ENCODE assay signal across 21 cellular contexts in the genomic region with DNA sequence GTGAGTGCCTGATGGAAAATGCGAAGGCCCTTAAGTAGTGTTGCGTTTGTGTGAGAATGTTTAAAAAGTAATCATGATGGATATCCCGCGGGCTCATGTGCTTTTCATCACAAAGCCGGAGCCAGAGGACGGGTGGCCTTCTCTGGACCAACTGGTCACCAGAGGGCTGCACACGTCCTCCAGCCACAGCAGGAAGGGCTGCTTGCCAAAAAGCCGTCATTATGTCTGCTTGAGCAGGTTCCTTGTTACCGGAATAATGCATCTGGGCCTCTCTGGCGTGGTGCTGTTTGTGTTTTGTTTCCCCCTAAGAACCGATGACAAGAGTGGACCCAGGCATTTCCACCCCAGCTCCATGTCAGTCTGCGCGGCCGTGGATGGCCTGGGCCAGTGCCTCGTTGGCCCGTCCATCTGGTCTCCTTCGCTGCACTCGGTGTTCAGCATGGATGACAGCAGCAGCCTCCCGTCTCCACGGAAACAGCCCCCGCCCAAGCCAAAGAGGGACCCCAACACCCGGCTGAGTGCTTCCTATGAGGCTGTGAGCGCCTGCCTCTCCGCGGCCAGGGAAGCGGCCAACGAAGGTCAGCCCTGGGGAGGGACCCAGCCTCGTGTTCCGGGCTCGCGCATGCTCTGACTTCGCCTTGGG.
DNase-seq lines count a peak whose midpoint lies in the region; ATAC-seq and TF ChIP-seq lines count a peak whose summit lies in the region.
"Had no signal": no experiment of that assay in that cellular context is flagged by ENCODE, and none has a peak within 500 bp of the region (broad histone marks: within the 10 kb centered on the region; RNA-seq: fewer than 3 reads in every experiment).

No MANE protein-coding gene starts in this region.

- no peak overlapping the region for H2BK120ac ChIP-seq in neuronal stem cell (ENCODE audit: low read depth, low read length)

- H3K27ac ChIP-seq in neuronal stem cell (replicated peaks; ENCODE audit: low read length) (peak overlapping the region; percentile 9), suprapubic skin (no peak overlapping the region)
- H3K27ac ChIP-seq: A549, SJSA1 had no signal

- TF ChIP-seq EP300 in suprapubic skin (IDR thresholded peaks at IDR 0.05): no peak

- peak overlapping the region; percentile 82 for H3K18ac ChIP-seq in neuronal stem cell (ENCODE audit: low read length)

- peak; percentile 32 for DNase-seq in BE2C
- peak; percentile 3 for DNase-seq in cerebellum (ENCODE audit: low spot score)
- DNase-seq in neuronal stem cell (ENCODE audit: low spot score): peak; percentile 17
- DNase-seq in suprapubic skin (ENCODE audit: low spot score in 2 of 2): no peak
- no peak for DNase-seq in foreskin fibroblast
- DNase-seq: CD4-positive, CD25-positive, alpha-beta regulatory T cell; DMS 273 treated with DMSO at 0.1 percent for 48 hours; DMS79 treated with DMSO at 0.1 percent for 48 hours; H7; KG1; NCI-H1092 treated with DMSO at 0.1 percent for 48 hours; NCI-H1436 treated with DMSO at 0.1 percent for 48 hours; NCI-H1930; NCI-H2227 treated with DMSO at 0.1 percent for 48 hours; NCI-H510A had no signal

- H3K79me1 ChIP-seq in neuronal stem cell (ENCODE audit: low read depth, low read length): no peaks in the 10 kb centered on the region

- TF ChIP-seq CTCF in BE2C (IDR thresholded peaks at IDR 0.05; ENCODE audit: low read depth, low read length) (no peak), suprapubic skin (IDR thresholded peaks at IDR 0.05) (no peak), foreskin fibroblast (IDR thresholded peaks at IDR 0.05; ENCODE audit: low read depth, low read length) (no peak)

- H3K27me3 ChIP-seq in BE2C (no peaks in the 10 kb centered on the region; the same call in 1 of the 2 replicates), neuronal stem cell (ENCODE audit: control insufficient read depth in 3 of 3, insufficient read depth in 3 of 3, low read depth in 1 of 3, low read length in 3 of 3) (no peaks in the 10 kb centered on the region), suprapubic skin (no peaks in the 10 kb centered on the region)

- H3K9me3 ChIP-seq in BE2C: no peaks in the 10 kb centered on the region
- no peaks in the 10 kb centered on the region for H3K9me3 ChIP-seq in neuronal stem cell (replicated peaks in 1 of 2; ENCODE audit: control insufficient read depth in 2 of 2, insufficient read depth in 1 of 2, low read depth in 1 of 2, low read length in 2 of 2)
- no peaks in the 10 kb centered on the region for H3K9me3 ChIP-seq in suprapubic skin
- H3K9me3 ChIP-seq: A549, SJSA1 had no signal

- peak overlapping the region; percentile 7 for H2BK12ac ChIP-seq in neuronal stem cell (ENCODE audit: low read length)

- WGBS in neuronal stem cell (ENCODE audit: extremely low coverage in 2 of 2, insufficient read length in 2 of 2, insufficient replicate concordance in 1 of 2), 2 donors: no CpG with 5 or more reads among the region's 32 CpGs
- WGBS in suprapubic skin: 89% methylated on average over 31 of the region's 32 CpGs

- H3K9ac ChIP-seq in neuronal stem cell (ENCODE audit: low read depth, low read length, poor library complexity): no peak overlapping the region

- no peak for TF ChIP-seq POLR2A in suprapubic skin (IDR thresholded peaks at IDR 0.05)

- H4K8ac ChIP-seq in neuronal stem cell (ENCODE audit: low read depth, low read length): no peak overlapping the region

- H3K36me3 ChIP-seq in BE2C: no peaks in the 10 kb centered on the region
- no peaks in the 10 kb centered on the region for H3K36me3 ChIP-seq in neuronal stem cell (replicated peaks in 1 of 2; ENCODE audit: control insufficient read depth in 2 of 2, insufficient read depth in 2 of 2, low read length in 2 of 2)
- no peaks in the 10 kb centered on the region for H3K36me3 ChIP-seq in suprapubic skin
- H3K36me3 ChIP-seq: SJSA1 had no signal

- no peak overlapping the region for H3K14ac ChIP-seq in neuronal stem cell (ENCODE audit: low read length)

- peak overlapping the region; percentile 25 for H2AK5ac ChIP-seq in neuronal stem cell (ENCODE audit: low read depth, low read length)

- H2AFZ ChIP-seq in neuronal stem cell (ENCODE audit: low read length): no peak overlapping the region

- ATAC-seq in SK-N-SH treated with all-trans-retinoic acid at 6 μM for 48 hours: peak; percentile 26; the same call in 1 of the 3 replicates
- ATAC-seq in GM19328 (IDR thresholded peaks at IDR 0.05; ENCODE audit: unreplicated experiment): no peak
- ATAC-seq: A549, GM12878, Right ventricle myocardium inferior had no signal

- H3K4me2 ChIP-seq in neuronal stem cell (ENCODE audit: insufficient read depth, low read length, poor library complexity, severe bottlenecking): no peak overlapping the region
- H3K4me2 ChIP-seq: A549 had no signal

- H3K23ac ChIP-seq in neuronal stem cell (ENCODE audit: low read depth, low read length, poor library complexity): peak overlapping the region; percentile 3

- H4K91ac ChIP-seq in neuronal stem cell (ENCODE audit: low read depth, low read length, poor library complexity): no peak overlapping the region

- H3K4me1 ChIP-seq in BE2C (peaks cover 6% of the 10 kb centered on the region), neuronal stem cell (ENCODE audit: control insufficient read depth in 2 of 2, insufficient read depth in 1 of 2, low read depth in 1 of 2, low read length in 2 of 2) (peaks cover 11 to 12% of the 10 kb centered on the region in 2 donors), suprapubic skin (no peaks in the 10 kb centered on the region)
- H3K4me1 ChIP-seq: A549 had no signal

- H3K4me3 ChIP-seq in BE2C (ENCODE audit: low read depth, low read length) (peak overlapping the region; percentile 31), neuronal stem cell (ENCODE audit: low read length in 2 of 2) (no peak overlapping the region), suprapubic skin (no peak overlapping the region), foreskin fibroblast (ENCODE audit: low read depth in 1 of 2, low read length in 2 of 2) (no peak overlapping the region)
- H3K4me3 ChIP-seq: A549, GM12878, SJSA1 had no signal

- no peak overlapping the region for H3K4ac ChIP-seq in neuronal stem cell (ENCODE audit: low read length)

- no peak overlapping the region for H2BK5ac ChIP-seq in neuronal stem cell (ENCODE audit: low read length)

- H2BK15ac ChIP-seq in neuronal stem cell (ENCODE audit: low read length): peak overlapping the region; percentile 4

TF ChIP-seq in SK-N-SH treated with all-trans-retinoic acid at 6 μM for 48 hours, 23 proteins besides CTCF, POLR2A, EP300 and RAD21 (continues in another document):
- TF ChIP-seq ZNF8 (CRISPR knock-in tag; IDR thresholded peaks at IDR 0.05) (no peak), OSR1 (CRISPR knock-in tag; IDR thresholded peaks at IDR 0.05) (no peak), ZC3H10 (CRISPR knock-in tag; IDR thresholded peaks at IDR 0.05) (no peak), TOX (CRISPR knock-in tag; IDR thresholded peaks at IDR 0.05; ENCODE audit: borderline replicate concordance) (no peak), TCF4 (CRISPR knock-in tag; IDR thresholded peaks at IDR 0.05; ENCODE audit: borderline replicate concordance) (no peak), ESRRG (CRISPR knock-in tag; IDR thresholded peaks at IDR 0.05) (no peak)
- TF ChIP-seq, protein P1, sequence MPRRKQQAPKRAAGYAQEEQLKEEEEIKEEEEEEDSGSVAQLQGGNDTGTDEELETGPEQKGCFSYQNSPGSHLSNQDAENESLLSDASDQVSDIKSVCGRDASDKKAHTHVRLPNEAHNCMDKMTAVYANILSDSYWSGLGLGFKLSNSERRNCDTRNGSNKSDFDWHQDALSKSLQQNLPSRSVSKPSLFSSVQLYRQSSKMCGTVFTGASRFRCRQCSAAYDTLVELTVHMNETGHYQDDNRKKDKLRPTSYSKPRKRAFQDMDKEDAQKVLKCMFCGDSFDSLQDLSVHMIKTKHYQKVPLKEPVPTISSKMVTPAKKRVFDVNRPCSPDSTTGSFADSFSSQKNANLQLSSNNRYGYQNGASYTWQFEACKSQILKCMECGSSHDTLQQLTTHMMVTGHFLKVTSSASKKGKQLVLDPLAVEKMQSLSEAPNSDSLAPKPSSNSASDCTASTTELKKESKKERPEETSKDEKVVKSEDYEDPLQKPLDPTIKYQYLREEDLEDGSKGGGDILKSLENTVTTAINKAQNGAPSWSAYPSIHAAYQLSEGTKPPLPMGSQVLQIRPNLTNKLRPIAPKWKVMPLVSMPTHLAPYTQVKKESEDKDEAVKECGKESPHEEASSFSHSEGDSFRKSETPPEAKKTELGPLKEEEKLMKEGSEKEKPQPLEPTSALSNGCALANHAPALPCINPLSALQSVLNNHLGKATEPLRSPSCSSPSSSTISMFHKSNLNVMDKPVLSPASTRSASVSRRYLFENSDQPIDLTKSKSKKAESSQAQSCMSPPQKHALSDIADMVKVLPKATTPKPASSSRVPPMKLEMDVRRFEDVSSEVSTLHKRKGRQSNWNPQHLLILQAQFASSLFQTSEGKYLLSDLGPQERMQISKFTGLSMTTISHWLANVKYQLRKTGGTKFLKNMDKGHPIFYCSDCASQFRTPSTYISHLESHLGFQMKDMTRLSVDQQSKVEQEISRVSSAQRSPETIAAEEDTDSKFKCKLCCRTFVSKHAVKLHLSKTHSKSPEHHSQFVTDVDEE (CRISPR knock-in tag; IDR thresholded peaks at IDR 0.05): no peak
- TF ChIP-seq, protein P2, sequence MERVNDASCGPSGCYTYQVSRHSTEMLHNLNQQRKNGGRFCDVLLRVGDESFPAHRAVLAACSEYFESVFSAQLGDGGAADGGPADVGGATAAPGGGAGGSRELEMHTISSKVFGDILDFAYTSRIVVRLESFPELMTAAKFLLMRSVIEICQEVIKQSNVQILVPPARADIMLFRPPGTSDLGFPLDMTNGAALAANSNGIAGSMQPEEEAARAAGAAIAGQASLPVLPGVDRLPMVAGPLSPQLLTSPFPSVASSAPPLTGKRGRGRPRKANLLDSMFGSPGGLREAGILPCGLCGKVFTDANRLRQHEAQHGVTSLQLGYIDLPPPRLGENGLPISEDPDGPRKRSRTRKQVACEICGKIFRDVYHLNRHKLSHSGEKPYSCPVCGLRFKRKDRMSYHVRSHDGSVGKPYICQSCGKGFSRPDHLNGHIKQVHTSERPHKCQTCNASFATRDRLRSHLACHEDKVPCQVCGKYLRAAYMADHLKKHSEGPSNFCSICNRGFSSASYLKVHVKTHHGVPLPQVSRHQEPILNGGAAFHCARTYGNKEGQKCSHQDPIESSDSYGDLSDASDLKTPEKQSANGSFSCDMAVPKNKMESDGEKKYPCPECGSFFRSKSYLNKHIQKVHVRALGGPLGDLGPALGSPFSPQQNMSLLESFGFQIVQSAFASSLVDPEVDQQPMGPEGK (CRISPR knock-in tag; IDR thresholded peaks at IDR 0.05; ENCODE audit: borderline replicate concordance): no peak

Comparison
In these comparisons a context has a peak if more than half of its experiments do, and no peak if none do; other contexts are left out.
1. DNase-seq: peak in BE2C (single experiment), cerebellum (single experiment) and neuronal stem cell (single experiment); none in suprapubic skin (0 of 2) and foreskin fibroblast (0 of 2).